Comparison of ENCODE assay signal across 11 cellular contexts in the genomic region with DNA sequence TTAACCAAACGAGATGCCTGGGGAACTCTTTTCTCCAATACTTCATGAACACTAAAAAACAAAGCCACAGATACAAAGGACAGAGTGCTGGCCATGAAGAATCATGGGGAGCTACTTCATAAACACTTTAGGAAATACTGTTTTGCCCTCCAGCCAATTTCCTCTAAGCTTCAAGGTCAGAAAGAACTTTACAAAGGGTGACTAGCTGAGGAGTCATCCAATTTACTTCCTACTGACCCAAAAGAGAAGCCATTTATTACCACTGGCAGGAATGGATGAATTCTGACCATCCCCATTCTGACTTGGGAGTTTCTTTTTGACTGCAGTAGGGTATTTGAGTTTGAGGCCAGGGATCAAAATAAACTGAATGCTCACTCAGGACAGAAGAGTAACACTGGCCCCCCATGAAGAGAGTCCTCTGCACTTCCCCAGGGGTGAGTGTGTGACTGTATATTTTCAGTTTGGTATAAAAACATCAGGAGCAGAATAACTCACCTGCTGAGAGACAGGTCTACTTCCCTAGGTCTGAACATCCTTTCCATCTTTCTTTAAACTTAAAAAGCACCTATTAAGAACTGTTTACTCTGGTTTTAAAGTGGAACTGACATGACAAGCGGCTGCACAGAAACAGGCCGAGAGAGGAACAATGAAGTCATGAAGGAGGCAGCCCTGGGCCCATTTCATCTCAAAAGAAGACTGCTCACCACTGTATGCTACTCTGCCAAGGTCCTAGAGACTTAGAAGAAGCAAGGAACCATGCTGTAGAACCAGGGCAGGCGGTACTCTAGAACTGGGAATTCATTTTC.
DNase-seq lines count a peak whose midpoint lies in the region; ATAC-seq, FAIRE-seq and TF ChIP-seq lines count a peak whose summit lies in the region.
"Had no signal": no experiment of that assay in that cellular context is flagged by ENCODE, and none has a peak within 500 bp of the region (broad histone marks: within the 10 kb centered on the region; RNA-seq: fewer than 3 reads in every experiment).

No MANE protein-coding gene starts in this region.

- no peaks in the 10 kb centered on the region for H3K9me3 ChIP-seq in HCT116 (ENCODE audit: control insufficient read depth in 1 of 2, insufficient read depth in 1 of 2, low read depth in 1 of 2, low read length in 2 of 2)
- H3K9me3 ChIP-seq: gastroesophageal sphincter had no signal

- H3K27ac ChIP-seq in HCT116 (ENCODE audit: low read depth, low read length): peak overlapping the region; percentile 76
- H3K27ac ChIP-seq: VCaP had no signal

- no peaks in the 10 kb centered on the region for H3K36me3 ChIP-seq in HCT116 (ENCODE audit: control insufficient read depth in 1 of 2, insufficient read depth in 2 of 2, low read length in 2 of 2)
- H3K36me3 ChIP-seq: gastroesophageal sphincter had no signal

- no peak for TF ChIP-seq POLR2A in GM12892 (IDR thresholded peaks at IDR 0.05; ENCODE audit: low read depth, low read length)
- no peak for TF ChIP-seq POLR2A in HCT116 (IDR thresholded peaks at IDR 0.05; ENCODE audit: borderline replicate concordance, extremely low read depth, insufficient read depth, insufficient read length)

- peaks cover 6% of the 10 kb centered on the region; the same call in 1 of the 2 replicates for H3K9me3 Mint-ChIP-seq in WTC11

- intact Hi-C loops in HCT116 (cut with micrococcal nuclease): loop anchor here (5.0 kb wide), 1 partner anchor 64 kb away; no protein-coding TSS in a partner anchor

- FAIRE-seq in GM12892 (lab: Jason Lieb, UNC): peak; percentile 36

- no peak overlapping the region for H3K4me3 Mint-ChIP-seq in WTC11

- no peaks in the 10 kb centered on the region for H3K9me2 ChIP-seq in HCT116 (ENCODE audit: insufficient read depth)

- H2AFZ ChIP-seq in HCT116 (ENCODE audit: low read depth, low read length, poor library complexity, severe bottlenecking): no peak overlapping the region

- CTCF ChIA-PET in HCT116 (lab: Charles Lee) (no interaction called here), WTC11 (lab: Charles Lee) (no interaction called here)

- peaks cover 59% of the 10 kb centered on the region for H3K4me1 Mint-ChIP-seq in WTC11

- peak overlapping the region; percentile 30; the same call in 1 of the 2 replicates for H3K27ac Mint-ChIP-seq in WTC11

- RAD21 ChIA-PET in HCT116 (lab: Charles Lee; ENCODE audit: low non-redundant PET in 1 of 2, low total read pairs in 2 of 2, uncharacterized antibody in 2 of 2, unreplicated experiment in 2 of 2): no interaction called here

- no peaks in the 10 kb centered on the region for H4K20me1 ChIP-seq in HCT116 (ENCODE audit: insufficient read depth)

- TF ChIP-seq RAD21 in HCT116 (IDR thresholded peaks at IDR 0.05; ENCODE audit: low read depth): no peak

- H3K27me3 ChIP-seq in HCT116 (ENCODE audit: insufficient read depth, low read length): no peaks in the 10 kb centered on the region
- H3K27me3 ChIP-seq: gastroesophageal sphincter had no signal

- no TSS peak for BruUV-seq in HCT116 (replicated peaks; lab: Mats Ljungman, UMichigan)

- no peaks in the 10 kb centered on the region for H3K36me3 Mint-ChIP-seq in WTC11

- H3K27me3 Mint-ChIP-seq in WTC11 (ENCODE audit: low read depth): no peaks in the 10 kb centered on the region

- H3K79me2 ChIP-seq in HCT116 (ENCODE audit: insufficient read depth, low read length): no peaks in the 10 kb centered on the region

- POLR2A ChIA-PET in HCT116 (lab: Charles Lee) (interaction anchor here (1.4 kb wide), 1 partner anchor 41 kb away, joined by 3 read pairs; no protein-coding TSS in a partner anchor), WTC11 (lab: Charles Lee) (no interaction called here)

- peak overlapping the region in 1 of 2 experiments; percentile 1; a peak in 1 of 4 replicates for H3K4me3 ChIP-seq in HCT116 (replicated peaks in 1 of 2; ENCODE audit: low read depth in 1 of 2, low read length in 2 of 2)
- H3K4me3 ChIP-seq: gastroesophageal sphincter had no signal

- H3K4me2 ChIP-seq in HCT116 (ENCODE audit: low read length): peak overlapping the region; percentile 61

- ATAC-seq in HCT116: no peak
- ATAC-seq in WTC11: no peak

- TF ChIP-seq CTCF in HCT116 (IDR thresholded peaks at IDR 0.05 in 2 of 3, conservative IDR thresholded peaks at IDR 0.05 in 1 of 3; ENCODE audit: borderline replicate concordance in 1 of 3, insufficient read depth in 1 of 3, low read depth in 2 of 3, low read length in 2 of 3) (no peak), WTC11 (IDR thresholded peaks at IDR 0.05) (no peak)

- no peak for DNase-seq in GM12892 (ENCODE audit: insufficient read length)
- no peak for DNase-seq in HCT116 (ENCODE audit: low read depth, low spot score)
- DNase-seq in WTC11 (ENCODE audit: low spot score): no peak
- DNase-seq in kidney tubule cell (ENCODE audit: low spot score): peak; percentile 26
- DNase-seq in central memory CD4-positive, alpha-beta T cell: no peak
- no peak for DNase-seq in NCI-H2081 (lab: John Stamatoyannopoulos, UW)
- no peak for DNase-seq in epidermal melanocyte (ENCODE audit: insufficient read length, low spot score)
- DNase-seq: NK-92 treated with Interleukin-12 subunit alpha and Interleukin-12 subunit beta, amount 100 ng/mL, for 24 hours; substantia nigra had no signal

- H3K4me1 ChIP-seq in HCT116 (ENCODE audit: control insufficient read depth in 1 of 2, insufficient read depth in 2 of 2, low read length in 2 of 2): peaks cover 69 to 73% of the 10 kb centered on the region in 2 experiments

- H3K9ac ChIP-seq in HCT116 (ENCODE audit: low read length): no peak overlapping the region

TF ChIP-seq in HCT116, 20 proteins besides CTCF, POLR2A, EP300 and RAD21 (continues in another document):
- TF ChIP-seq ELF1 (IDR thresholded peaks at IDR 0.05; ENCODE audit: borderline replicate concordance, low read depth) (no peak; the same call in 1 of the 2 replicates), EGR1 (IDR thresholded peaks at IDR 0.05; ENCODE audit: low read depth) (no peak), FOSL1 (IDR thresholded peaks at IDR 0.05; ENCODE audit: low read depth) (peak; percentile 87), POLR2AphosphoS5 (IDR thresholded peaks at IDR 0.05; ENCODE audit: low read depth, low read length) (no peak), JUND (IDR thresholded peaks at IDR 0.05) (peak; percentile 71), TCF7L2 (IDR thresholded peaks at IDR 0.05; ENCODE audit: borderline replicate concordance, extremely low read depth, insufficient read depth, insufficient read length) (peak; percentile 82), EZH2 (IDR thresholded peaks at IDR 0.05) (no peak), EZH2phosphoT487 (IDR thresholded peaks at IDR 0.05; ENCODE audit: borderline replicate concordance) (no peak), ATF3 (IDR thresholded peaks at IDR 0.05) (no peak), ZNF274 (IDR thresholded peaks at IDR 0.05; ENCODE audit: low read depth, low read length) (no peak), SRF (IDR thresholded peaks at IDR 0.05; ENCODE audit: low read depth) (peak; percentile 55; the same call in 1 of the 2 replicates)
- TF ChIP-seq, protein P1, sequence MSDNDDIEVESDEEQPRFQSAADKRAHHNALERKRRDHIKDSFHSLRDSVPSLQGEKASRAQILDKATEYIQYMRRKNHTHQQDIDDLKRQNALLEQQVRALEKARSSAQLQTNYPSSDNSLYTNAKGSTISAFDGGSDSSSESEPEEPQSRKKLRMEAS (IDR thresholded peaks at IDR 0.05): no peak

TF ChIP-seq in WTC11, 78 proteins besides CTCF, POLR2A, EP300 and RAD21 (continues in another document):
- TF ChIP-seq NFE2L1 (CRISPR knock-in tag; IDR thresholded peaks at IDR 0.05) (no peak), ELF4 (CRISPR knock-in tag; IDR thresholded peaks at IDR 0.05; ENCODE audit: low read depth) (no peak), RELA (CRISPR knock-in tag; IDR thresholded peaks at IDR 0.05; ENCODE audit: borderline replicate concordance) (no peak), GTF2I (CRISPR knock-in tag; conservative IDR thresholded peaks at IDR 0.05) (no peak), HMGXB4 (CRISPR knock-in tag; IDR thresholded peaks at IDR 0.05) (no peak), ESRRA (CRISPR knock-in tag; IDR thresholded peaks at IDR 0.05; ENCODE audit: borderline replicate concordance) (no peak)
- TF ChIP-seq, protein P2, sequence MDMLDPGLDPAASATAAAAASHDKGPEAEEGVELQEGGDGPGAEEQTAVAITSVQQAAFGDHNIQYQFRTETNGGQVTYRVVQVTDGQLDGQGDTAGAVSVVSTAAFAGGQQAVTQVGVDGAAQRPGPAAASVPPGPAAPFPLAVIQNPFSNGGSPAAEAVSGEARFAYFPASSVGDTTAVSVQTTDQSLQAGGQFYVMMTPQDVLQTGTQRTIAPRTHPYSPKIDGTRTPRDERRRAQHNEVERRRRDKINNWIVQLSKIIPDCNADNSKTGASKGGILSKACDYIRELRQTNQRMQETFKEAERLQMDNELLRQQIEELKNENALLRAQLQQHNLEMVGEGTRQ (CRISPR knock-in tag; IDR thresholded peaks at IDR 0.05): no peak
- TF ChIP-seq, protein P1 (CRISPR knock-in tag; IDR thresholded peaks at IDR 0.05): no peak
